8 cellular contexts compared by ENCODE assay signal in the genomic region with DNA sequence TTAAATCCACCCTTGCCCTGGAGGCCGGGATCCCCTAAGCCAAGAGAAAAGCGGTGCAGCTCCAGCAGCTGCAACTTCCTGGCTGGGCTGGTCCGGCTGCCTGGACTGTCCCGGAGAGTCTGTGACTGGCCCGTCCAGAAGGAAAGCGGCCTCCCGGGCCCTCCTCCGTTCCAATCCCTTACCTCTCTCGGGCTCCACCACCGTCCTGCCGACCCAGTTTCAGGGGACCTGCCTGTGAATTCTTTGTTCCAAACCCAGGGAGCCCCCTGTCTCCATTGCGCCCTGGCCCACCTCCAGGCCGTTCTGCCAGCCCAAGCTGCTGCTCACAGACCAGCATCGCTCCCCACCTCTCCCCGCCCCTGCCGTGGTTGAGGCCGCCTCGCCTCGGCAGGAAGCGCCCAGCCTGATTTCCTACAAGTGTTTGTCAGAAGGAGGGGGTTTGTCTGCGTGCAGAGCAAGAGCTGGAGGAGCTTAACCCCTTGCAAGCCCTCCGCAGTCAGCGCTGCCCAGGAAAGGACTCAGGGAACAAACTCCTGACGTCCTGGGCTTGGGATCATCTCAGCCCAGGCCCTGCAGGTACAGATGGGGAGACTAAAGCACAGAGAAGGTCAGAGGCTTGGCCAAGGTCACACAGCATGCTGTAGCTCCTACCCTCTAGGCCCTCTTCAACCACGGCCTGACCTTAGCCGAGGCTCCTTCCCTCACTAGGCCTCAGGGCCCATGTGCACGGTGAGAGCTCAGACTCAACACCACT. TPM values are rescaled to one million over a fixed set of nuclear protein-coding genes. Genes with fewer than 3 reads are reported as not detected.
DNase-seq lines count a peak whose midpoint lies in the region; ATAC-seq and TF ChIP-seq lines count a peak whose summit lies in the region.

A gene with protein sequence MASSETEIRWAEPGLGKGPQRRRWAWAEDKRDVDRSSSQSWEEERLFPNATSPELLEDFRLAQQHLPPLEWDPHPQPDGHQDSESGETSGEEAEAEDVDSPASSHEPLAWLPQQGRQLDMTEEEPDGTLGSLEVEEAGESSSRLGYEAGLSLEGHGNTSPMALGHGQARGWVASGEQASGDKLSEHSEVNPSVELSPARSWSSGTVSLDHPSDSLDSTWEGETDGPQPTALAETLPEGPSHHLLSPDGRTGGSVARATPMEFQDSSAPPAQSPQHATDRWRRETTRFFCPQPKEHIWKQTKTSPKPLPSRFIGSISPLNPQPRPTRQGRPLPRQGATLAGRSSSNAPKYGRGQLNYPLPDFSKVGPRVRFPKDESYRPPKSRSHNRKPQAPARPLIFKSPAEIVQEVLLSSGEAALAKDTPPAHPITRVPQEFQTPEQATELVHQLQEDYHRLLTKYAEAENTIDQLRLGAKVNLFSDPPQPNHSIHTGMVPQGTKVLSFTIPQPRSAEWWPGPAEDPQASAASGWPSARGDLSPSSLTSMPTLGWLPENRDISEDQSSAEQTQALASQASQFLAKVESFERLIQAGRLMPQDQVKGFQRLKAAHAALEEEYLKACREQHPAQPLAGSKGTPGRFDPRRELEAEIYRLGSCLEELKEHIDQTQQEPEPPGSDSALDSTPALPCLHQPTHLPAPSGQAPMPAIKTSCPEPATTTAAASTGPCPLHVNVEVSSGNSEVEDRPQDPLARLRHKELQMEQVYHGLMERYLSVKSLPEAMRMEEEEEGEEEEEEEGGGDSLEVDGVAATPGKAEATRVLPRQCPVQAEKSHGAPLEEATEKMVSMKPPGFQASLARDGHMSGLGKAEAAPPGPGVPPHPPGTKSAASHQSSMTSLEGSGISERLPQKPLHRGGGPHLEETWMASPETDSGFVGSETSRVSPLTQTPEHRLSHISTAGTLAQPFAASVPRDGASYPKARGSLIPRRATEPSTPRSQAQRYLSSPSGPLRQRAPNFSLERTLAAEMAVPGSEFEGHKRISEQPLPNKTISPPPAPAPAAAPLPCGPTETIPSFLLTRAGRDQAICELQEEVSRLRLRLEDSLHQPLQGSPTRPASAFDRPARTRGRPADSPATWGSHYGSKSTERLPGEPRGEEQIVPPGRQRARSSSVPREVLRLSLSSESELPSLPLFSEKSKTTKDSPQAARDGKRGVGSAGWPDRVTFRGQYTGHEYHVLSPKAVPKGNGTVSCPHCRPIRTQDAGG (N-terminal part only) (minus strand): TSS at position 305 of the 754 bp plus-strand sequence. CDS start 6,649 bp downstream, outside the sequence.

- H3K36me3 Mint-ChIP-seq in immature natural killer cell = peaks cover 14 to 35% (median 17%) of the 10 kb centered on the region in 3 donors

- H3K27ac ChIP-seq in WERI-Rb-1 (peak within 1 kb of the TSS; percentile 93), brain microvascular endothelial cell (peak within 1 kb of the TSS; percentile 46)

- peaks cover 0 to 5% (median 0%) of the 10 kb centered on the region in 6 donors for H3K9me3 Mint-ChIP-seq in immature natural killer cell

- peak; percentile 87 for DNase-seq in WERI-Rb-1
- peak; percentile 70 for DNase-seq in brain microvascular endothelial cell
- DNase-seq in immature natural killer cell = peak; percentile 89 to 92 (median 91)
- peak; percentile 71 to 74 for DNase-seq in stimulated activated CD4-positive, alpha-beta T cell treated with anti-CD3 and anti-CD28 coated beads, Interleukin-12 subunit alpha, Interleukin-12 subunit beta, amount 100 ng/mL, for 24 hours (ENCODE audit: low read depth in 2 of 2)
- DNase-seq in HAP-1 (ENCODE audit: low spot score in 2 of 2) = no peak

- in situ Hi-C loops in brain microvascular endothelial cell (cut with HindIII; ENCODE audit: low pct_ligation_motif_present, low sequenced_read_pairs) = no loop called here
- in situ Hi-C loops in HAP-1 (cut with MboI; ENCODE audit: low sequenced_read_pairs) = no loop called here

- H3K27ac Mint-ChIP-seq in immature natural killer cell = peak within 1 kb of the TSS; percentile 90 to 100 (median 99)

- no peaks in the 10 kb centered on the region for H3K4me1 ChIP-seq in HAP-1

- TF ChIP-seq CTCF in WERI-Rb-1 (IDR thresholded peaks at IDR 0.05; ENCODE audit: low read depth, low read length) = no peak
- no peak for TF ChIP-seq CTCF in brain microvascular endothelial cell (IDR thresholded peaks at IDR 0.05; ENCODE audit: low read depth, low read length, missing control alignments)

- H3K27me3 ChIP-seq in WERI-Rb-1 (ENCODE audit: insufficient read depth, low read depth, severe bottlenecking) (no peaks in the 10 kb centered on the region), brain microvascular endothelial cell (replicated peaks) (no peaks in the 10 kb centered on the region), HAP-1 (ENCODE audit: low read depth) (no peaks in the 10 kb centered on the region)

- H3K36me3 ChIP-seq in WERI-Rb-1 = peaks cover 62% of the 10 kb centered on the region
- H3K36me3 ChIP-seq in brain microvascular endothelial cell (replicated peaks) = no peaks in the 10 kb centered on the region
- peaks cover 4% of the 10 kb centered on the region for H3K36me3 ChIP-seq in HAP-1 (replicated peaks)

- peaks cover 73 to 77% of the 10 kb centered on the region in 2 donors for H3K4me1 Mint-ChIP-seq in immature natural killer cell

- H3K9me3 ChIP-seq in WERI-Rb-1 (ENCODE audit: severe bottlenecking) = peaks cover 3% of the 10 kb centered on the region
- no peaks in the 10 kb centered on the region for H3K9me3 ChIP-seq in HAP-1

- H3K27me3 Mint-ChIP-seq in immature natural killer cell (ENCODE audit: low read depth in 3 of 3) = peaks cover 42 to 59% (median 57%) of the 10 kb centered on the region in 3 donors

- H3K4me3 ChIP-seq in WERI-Rb-1 (ENCODE audit: low read depth, low read length) (peak within 1 kb of the TSS; percentile 34), brain microvascular endothelial cell (ENCODE audit: low read depth, low read length) (peak within 1 kb of the TSS; percentile 69), HAP-1 (no peak within 1 kb of the TSS)

- H3K4me3 Mint-ChIP-seq in immature natural killer cell = peak within 1 kb of the TSS; percentile 92 to 97 (median 97)

- peak; percentile 34 for ATAC-seq in GM18909 (IDR thresholded peaks at IDR 0.05; ENCODE audit: poor library complexity, unreplicated experiment)
- peak; percentile 21 for ATAC-seq in HG03520 (IDR thresholded peaks at IDR 0.05; ENCODE audit: unreplicated experiment)
- no peak for ATAC-seq in HG03378 (IDR thresholded peaks at IDR 0.05; ENCODE audit: unreplicated experiment)

RNA-seq across cellular contexts. Expression of the gene that starts here (rescaled TPM):
- 10 to 100 TPM in 2 of 3 donors, 1 to 10 TPM in 1; 4.0 to 56.3 (median 13.8) TPM for polyA plus RNA-seq in immature natural killer cell

Comparison
In these comparisons a context has a peak if more than half of its experiments do, and no peak if none do; other contexts are left out.
1. DNase-seq: peak in WERI-Rb-1 (single experiment), brain microvascular endothelial cell (single experiment), immature natural killer cell (3 of 3) and stimulated activated CD4-positive, alpha-beta T cell treated with anti-CD3 and anti-CD28 coated beads, Interleukin-12 subunit alpha, Interleukin-12 subunit beta, amount 100 ng/mL, for 24 hours (2 of 2); none in HAP-1 (0 of 2).